18 cellular contexts compared by ENCODE assay signal in the genomic region with DNA sequence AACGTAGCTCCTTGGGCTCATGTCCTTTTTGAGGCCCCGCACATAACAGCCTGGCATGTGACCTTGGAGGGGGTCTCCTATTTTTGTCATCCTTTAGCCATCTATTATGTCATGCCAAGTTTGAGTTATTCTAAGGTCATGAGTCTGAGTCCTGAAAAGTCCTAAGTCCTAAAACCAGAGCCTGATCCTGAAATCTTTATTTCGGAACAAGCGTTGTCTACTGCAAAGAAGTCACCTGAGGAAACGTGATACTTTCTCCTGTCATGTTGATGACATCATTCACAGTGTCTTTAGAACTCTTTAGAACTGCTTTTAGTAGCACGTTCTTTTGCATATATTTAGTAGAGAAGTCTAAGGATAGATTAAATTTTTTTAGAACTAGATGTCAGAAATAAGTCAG.
DNase-seq lines count a peak whose midpoint lies in the region; ATAC-seq, FAIRE-seq and TF ChIP-seq lines count a peak whose summit lies in the region.
"Had no signal": no experiment of that assay in that cellular context is flagged by ENCODE, and none has a peak within 500 bp of the region (broad histone marks: within the 10 kb centered on the region; RNA-seq: fewer than 3 reads in every experiment).

No MANE protein-coding gene starts in this region.

- H3K4me1 ChIP-seq in H9 (ENCODE audit: insufficient read depth, low read length), result no peaks in the 10 kb centered on the region
- no peaks in the 10 kb centered on the region for H3K4me1 ChIP-seq in K562 (replicated peaks in 1 of 2; ENCODE audit: control insufficient read depth in 2 of 2, insufficient read depth in 2 of 2, low read length in 2 of 2)
- peaks cover 21 to 63% (median 44%) of the 10 kb centered on the region in 4 donors for H3K4me1 ChIP-seq in stomach

- no peak overlapping the region for H3K4ac ChIP-seq in H9 (ENCODE audit: low read depth, low read length)

- peaks cover 3 to 13% (median 7%) of the 10 kb centered on the region in 3 experiments; a peak in 4 of 7 replicates for H3K36me3 Mint-ChIP-seq in H9 (ENCODE audit: insufficient read depth in 1 of 3, low read depth in 3 of 3)
- H3K36me3 Mint-ChIP-seq in nephron (ENCODE audit: low read depth), result peaks cover 30% of the 10 kb centered on the region
- no peaks in the 10 kb centered on the region for H3K36me3 Mint-ChIP-seq in activated T-helper 1 cell treated with anti-CD3 and anti-CD28 coated beads, Interleukin-12 subunit alpha, Interleukin-12 subunit beta, Interleukin-2, Interleukin-4 antibody, amounts not matched to agents 30 ng/mL and 10 ng/mL and 1 ng/mL, durations not matched to agents 14 hours and 24 hours and 36 hours (ENCODE audit: low read depth)

- in situ Hi-C loops in K562 (cut with MboI), result no loop called here

- H3K56ac ChIP-seq in H9 (ENCODE audit: insufficient read length, low read depth, low read length), result no peak overlapping the region

- no peak overlapping the region for H2BK12ac ChIP-seq in H9 (ENCODE audit: insufficient read length, low read depth, low read length)

- no peak overlapping the region for H3T11ph ChIP-seq in H9 (ENCODE audit: low read length)

- no peaks in the 10 kb centered on the region for H3K23me2 ChIP-seq in H9 (ENCODE audit: insufficient read length, low read depth, low read length, poor library complexity, severe bottlenecking)

- H3K27ac Mint-ChIP-seq in H9, result peak overlapping the region in 2 of 3 experiments; percentile 13 to 90; a peak in 2 of 7 replicates
- peak overlapping the region in 2 of 3 experiments; percentile 24 to 53 for H3K27ac Mint-ChIP-seq in nephron
- H3K27ac Mint-ChIP-seq in activated T-helper 1 cell treated with anti-CD3 and anti-CD28 coated beads, Interleukin-12 subunit alpha, Interleukin-12 subunit beta, Interleukin-2, Interleukin-4 antibody, amounts not matched to agents 30 ng/mL and 10 ng/mL and 1 ng/mL, durations not matched to agents 14 hours and 24 hours and 36 hours, result no peak overlapping the region

- WGBS in H9 (ENCODE audit: extremely low coverage, insufficient read length, low lambda C conversion rate), result no CpG with 5 or more reads among the region's 6 CpGs
- 22% methylated on average over 6 of the region's 6 CpGs for WGBS in K562 (ENCODE audit: insufficient coverage, low coverage, missing lambda C conversion rate)
- 80 to 85% (median 81%) methylated on average over 6 of the region's 6 CpGs for WGBS in stomach, 5 donors

- H3K27ac ChIP-seq in H9 (ENCODE audit: insufficient read length, low read depth, low read length) (no peak overlapping the region), K562 (ENCODE audit: extremely low read depth, low read depth, low read length) (no peak overlapping the region), stomach (peak overlapping the region in 3 of 5 donors; percentile 1 to 53 (median 52))
- H3K27ac ChIP-seq: SK-N-MC had no signal

- TF ChIP-seq RAD21 in K562 (CRISPR knock-in tag; conservative IDR thresholded peaks at IDR 0.05 in 1 of 2, IDR thresholded peaks at IDR 0.05 in 1 of 2), result no peak

- H2BK20ac ChIP-seq in H9 (ENCODE audit: low read depth, low read length, poor library complexity, severe bottlenecking), result no peak overlapping the region

- no peaks in the 10 kb centered on the region for H3K27me3 ChIP-seq in H9 (ENCODE audit: insufficient read depth, low read length)
- peaks cover 11 to 37% of the 10 kb centered on the region in 2 experiments; a peak in 4 of 5 replicates for H3K27me3 ChIP-seq in K562 (ENCODE audit: control insufficient read depth in 2 of 2, insufficient read depth in 2 of 2, low read length in 2 of 2)
- H3K27me3 ChIP-seq in stomach, result no peaks in the 10 kb centered on the region

- H2AFZ ChIP-seq in H9 (ENCODE audit: low read length), result no peak overlapping the region
- no peak overlapping the region for H2AFZ ChIP-seq in K562 (ENCODE audit: low read depth, low read length)

- H3K9ac ChIP-seq in H9 (ENCODE audit: extremely low read depth, insufficient read length, low read length) (no peak overlapping the region), K562 (ENCODE audit: insufficient read depth in 1 of 2, low read depth in 2 of 2, low read length in 2 of 2) (no peak overlapping the region)

- no peaks in the 10 kb centered on the region for H4K20me1 ChIP-seq in H9 (ENCODE audit: control insufficient read depth, insufficient read depth, insufficient read length)
- no peaks in the 10 kb centered on the region; the same call in 1 of the 2 replicates for H4K20me1 ChIP-seq in K562 (replicated peaks; ENCODE audit: control insufficient read depth, insufficient read depth, low read length)

- DNase-seq in H9, result no peak
- no peak for DNase-seq in K562 (ENCODE audit: extremely low read depth in 1 of 4, low spot score in 3 of 4)
- DNase-seq in stomach, result no peak
- DNase-seq in A172 (ENCODE audit: low spot score), result no peak
- no peak for DNase-seq in activated T-helper 1 cell treated with anti-CD3 and anti-CD28 coated beads, Interleukin-12 subunit alpha, Interleukin-12 subunit beta, Interleukin-2, Interleukin-4 antibody, amounts not matched to agents 30 ng/mL and 10 ng/mL and 1 ng/mL, durations not matched to agents 14 hours and 24 hours and 36 hours (ENCODE audit: low spot score)
- DNase-seq in stimulated activated CD4-positive, alpha-beta T cell treated with anti-CD3 and anti-CD28 coated beads, Interleukin-2, amount 100 ng/mL, for 24 hours, result no peak
- no peak for DNase-seq in HK-2 (ENCODE audit: unreplicated experiment)
- DNase-seq: DMS79 treated with DMSO at 0.1 percent for 48 hours, KBM-7, NCI-H1105 treated with DMSO at 0.1 percent for 48 hours, NCI-H1694 treated with DMSO at 0.1 percent for 48 hours, NCI-H510A, NCI-H774, Right ventricle myocardium superior had no signal

- no peak overlapping the region for H3K4me3 Mint-ChIP-seq in H9
- no peak overlapping the region for H3K4me3 Mint-ChIP-seq in nephron
- H3K4me3 Mint-ChIP-seq in activated T-helper 1 cell treated with anti-CD3 and anti-CD28 coated beads, Interleukin-12 subunit alpha, Interleukin-12 subunit beta, Interleukin-2, Interleukin-4 antibody, amounts not matched to agents 30 ng/mL and 10 ng/mL and 1 ng/mL, durations not matched to agents 14 hours and 24 hours and 36 hours, result no peak overlapping the region

- no peak overlapping the region for H2BK15ac ChIP-seq in H9 (ENCODE audit: low read depth, low read length)

- TF ChIP-seq CTCF in H9 (conservative IDR thresholded peaks at IDR 0.05) (no peak), K562 (IDR thresholded peaks at IDR 0.05 in 2 of 3, conservative IDR thresholded peaks at IDR 0.05 in 1 of 3; ENCODE audit: insufficient read depth in 2 of 3, low read depth in 1 of 3, low read length in 3 of 3) (no peak), nephron (IDR thresholded peaks at IDR 0.05; ENCODE audit: unreplicated experiment in 3 of 3) (no peak), stomach (IDR thresholded peaks at IDR 0.05) (no peak)

- no peak overlapping the region for H4K8ac ChIP-seq in H9 (replicated peaks; ENCODE audit: insufficient read length, low read depth, low read length)

- no peak overlapping the region for H3K4me2 ChIP-seq in H9 (ENCODE audit: insufficient read depth, insufficient read length, low read length)
- H3K4me2 ChIP-seq in K562 (ENCODE audit: insufficient read depth, low read length), result no peak overlapping the region

- no peak for FAIRE-seq in K562 (lab: Jason Lieb, UNC)
- FAIRE-seq: D721Med, H54 had no signal

- no peak overlapping the region for H2AK5ac ChIP-seq in H9 (ENCODE audit: insufficient read length, low read length)

- BruUV-seq in K562 (replicated peaks; lab: Mats Ljungman, UMichigan), result no TSS peak

- H3K27me3 Mint-ChIP-seq in H9 (ENCODE audit: low read depth) (no peaks in the 10 kb centered on the region; the same call in none of the 2 replicates), nephron (ENCODE audit: low read depth) (peaks cover 3% of the 10 kb centered on the region)
- no peaks in the 10 kb centered on the region for H3K27me3 Mint-ChIP-seq in activated T-helper 1 cell treated with anti-CD3 and anti-CD28 coated beads, Interleukin-12 subunit alpha, Interleukin-12 subunit beta, Interleukin-2, Interleukin-4 antibody, amounts not matched to agents 30 ng/mL and 10 ng/mL and 1 ng/mL, durations not matched to agents 14 hours and 24 hours and 36 hours (ENCODE audit: insufficient read depth)

- no peak for TF ChIP-seq EP300 in K562 (IDR thresholded peaks at IDR 0.05; ENCODE audit: low read length)
- no peak for TF ChIP-seq EP300 in stomach (IDR thresholded peaks at IDR 0.05)

- H4K5ac ChIP-seq in H9 (ENCODE audit: insufficient read length, low read depth, low read length), result no peak overlapping the region

- no peaks in the 10 kb centered on the region for H3K79me2 ChIP-seq in H9 (ENCODE audit: insufficient read depth, low read length)
- no peaks in the 10 kb centered on the region for H3K79me2 ChIP-seq in K562 (ENCODE audit: control insufficient read depth, insufficient read depth, low read length)

- no peaks in the 10 kb centered on the region for H3K9me3 ChIP-seq in H9 (ENCODE audit: control insufficient read depth, low read depth, low read length)
- H3K9me3 ChIP-seq in K562 (replicated peaks; ENCODE audit: control insufficient read depth, insufficient read depth, low read depth, low read length), result no peaks in the 10 kb centered on the region
- no peaks in the 10 kb centered on the region for H3K9me3 ChIP-seq in stomach

- TF ChIP-seq POLR2A in K562 (conservative IDR thresholded peaks at IDR 0.05), result no peak
- no peak for TF ChIP-seq POLR2A in stomach (IDR thresholded peaks at IDR 0.05)

- POLR2A ChIA-PET in K562 (lab: Yijun Ruan, JAX), result no interaction called here

- intact Hi-C loops in K562 (cut with micrococcal nuclease) (no loop called here), stomach (cut with DNase I; ENCODE audit: low total_unique reads) (no loop called here)
- intact Hi-C loops in activated T-helper 1 cell treated with anti-CD3 and anti-CD28 coated beads, Interleukin-12 subunit alpha, Interleukin-12 subunit beta, Interleukin-2, Interleukin-4 antibody, amounts not matched to agents 30 ng/mL and 10 ng/mL and 1 ng/mL, durations not matched to agents 14 hours and 24 hours and 36 hours (cut with micrococcal nuclease), result no loop called here

- H3K4me3 ChIP-seq in K562, result no peak overlapping the region
- no peak overlapping the region for H3K4me3 ChIP-seq in stomach
- H3K4me3 ChIP-seq: SK-N-MC had no signal

- ATAC-seq in K562, result no peak

- H3K36me3 ChIP-seq in K562 (ENCODE audit: control insufficient read depth, insufficient read depth, low read length), result no peaks in the 10 kb centered on the region
- H3K36me3 ChIP-seq in stomach, result peaks cover 0 to 18% (median 15%) of the 10 kb centered on the region in 4 donors

- H2BK120ac ChIP-seq in H9 (ENCODE audit: low read depth, low read length, poor library complexity, severe bottlenecking), result no peak overlapping the region

- no peaks in the 10 kb centered on the region for H3K9me3 Mint-ChIP-seq in H9
- no peaks in the 10 kb centered on the region for H3K9me3 Mint-ChIP-seq in nephron
- no peaks in the 10 kb centered on the region for H3K9me3 Mint-ChIP-seq in activated T-helper 1 cell treated with anti-CD3 and anti-CD28 coated beads, Interleukin-12 subunit alpha, Interleukin-12 subunit beta, Interleukin-2, Interleukin-4 antibody, amounts not matched to agents 30 ng/mL and 10 ng/mL and 1 ng/mL, durations not matched to agents 14 hours and 24 hours and 36 hours

- no peak overlapping the region for H4K91ac ChIP-seq in H9 (ENCODE audit: insufficient read length, low read depth, low read length)

- no peak overlapping the region for H2BK5ac ChIP-seq in H9 (ENCODE audit: insufficient read length, low read length)

- no peaks in the 10 kb centered on the region for H3K79me1 ChIP-seq in H9 (ENCODE audit: insufficient read depth, low read depth, low read length, poor library complexity, severe bottlenecking)

- no peak overlapping the region for H3K23ac ChIP-seq in H9 (ENCODE audit: insufficient read length, low read depth, low read length)

- no peaks in the 10 kb centered on the region for H3K9me1 ChIP-seq in K562 (ENCODE audit: control insufficient read depth, insufficient read depth, low read length)

- no peak overlapping the region for H3K18ac ChIP-seq in H9 (ENCODE audit: insufficient read length, low read depth, low read length)

- H3K4me1 Mint-ChIP-seq in H9 (peaks cover 9 to 11% of the 10 kb centered on the region in 2 experiments), nephron (peaks cover 64% of the 10 kb centered on the region)
- no peaks in the 10 kb centered on the region for H3K4me1 Mint-ChIP-seq in activated T-helper 1 cell treated with anti-CD3 and anti-CD28 coated beads, Interleukin-12 subunit alpha, Interleukin-12 subunit beta, Interleukin-2, Interleukin-4 antibody, amounts not matched to agents 30 ng/mL and 10 ng/mL and 1 ng/mL, durations not matched to agents 14 hours and 24 hours and 36 hours (ENCODE audit: low read depth)

- CTCF ChIA-PET in K562 (lab: Yijun Ruan, JAX; ENCODE audit: low intra/inter-chr PET ratio), result no interaction called here

- H3K14ac ChIP-seq in H9 (ENCODE audit: insufficient read depth, low read length), result no peak overlapping the region

Comparison
In these comparisons a context has a peak if more than half of its experiments do, and no peak if none do; other contexts are left out.
1. H3K27ac ChIP-seq: peak in stomach (3 of 5); none in H9 (single experiment) and K562 (single experiment).